In the genomic region with DNA sequence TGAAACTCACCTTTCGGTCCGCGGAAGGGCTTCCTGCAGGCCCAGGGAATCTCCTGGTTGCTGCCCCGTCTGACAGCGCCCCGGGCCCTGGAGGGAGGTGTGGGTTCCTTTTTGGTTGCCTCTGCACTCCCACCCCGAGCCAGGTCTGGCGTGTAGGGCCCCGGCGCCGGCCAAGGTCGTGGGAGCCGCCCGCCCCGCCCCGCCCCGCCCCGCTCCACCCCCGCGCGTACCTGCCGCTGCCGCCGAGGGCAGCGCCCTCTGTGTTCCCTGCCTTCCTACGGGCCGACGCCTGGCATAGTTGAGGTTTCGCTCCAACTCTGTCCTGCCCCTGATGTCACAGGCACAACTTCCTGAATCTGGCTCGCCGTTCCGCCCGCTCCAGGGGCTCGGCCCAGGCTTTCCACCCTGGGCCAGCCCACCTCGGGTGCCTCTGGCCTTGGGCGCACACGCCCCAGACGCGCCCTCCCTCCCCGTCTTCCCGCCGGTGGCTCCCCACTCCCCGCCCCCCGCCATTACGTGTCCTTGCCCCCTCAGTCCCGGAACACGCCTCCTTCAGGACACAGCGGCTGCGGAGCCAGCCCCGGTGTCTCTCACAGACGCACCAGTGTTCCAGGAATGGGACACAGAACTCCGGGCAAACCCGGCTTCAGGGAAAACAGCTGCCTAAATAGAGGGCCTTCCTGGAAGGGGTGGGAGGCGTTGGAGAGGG, we compare ENCODE assay signal across 8 cellular contexts. TPM values are rescaled to one million over a fixed set of nuclear protein-coding genes. Genes with fewer than 3 reads are reported as not detected.
DNase-seq lines count a peak whose midpoint lies in the region; ATAC-seq lines count a peak whose summit lies in the region.

Gene KIAA0040, minus strand, starts transcription at position 147 of the 709 bp plus-strand sequence. CDS start 31,763 bp downstream, outside the sequence.

- peak; percentile 55 for ATAC-seq in HG02678 (IDR thresholded peaks at IDR 0.05; ENCODE audit: unreplicated experiment)

- DNase-seq in DMS 273 (lab: John Stamatoyannopoulos, UW; ENCODE audit: unreplicated experiment) (peak; percentile 85), DMS 273 treated with DMSO at 0.1 percent for 48 hours (lab: John Stamatoyannopoulos, UW) (no peak), NCI-H2171 (lab: John Stamatoyannopoulos, UW) (peak; percentile 58), dermis blood vessel endothelial cell (peak; percentile 78), lung microvascular endothelial cell (ENCODE audit: low read depth in 2 of 2) (peak; percentile 68 to 80)
- peak; percentile 47 to 51 for DNase-seq in activated CD4-positive, alpha-beta T cell treated with anti-CD3 and anti-CD28 coated beads for 24 hours (ENCODE audit: low read depth in 2 of 2)
- DNase-seq in stimulated activated CD8-positive, alpha-beta memory T cell treated with anti-CD3 and anti-CD28 coated beads, Interleukin-12 subunit alpha, Interleukin-12 subunit beta, amount 100 ng/mL, for 4 hours (ENCODE audit: low read depth), result peak; percentile 51

RNA-seq across cellular contexts. Expression of gene KIAA0040, which starts in this region (rescaled TPM):
- total RNA-seq in dermis blood vessel endothelial cell (20.8 and 25.7 TPM in 2 replicates), lung microvascular endothelial cell (4.2 and 11.6 TPM in 2 replicates)
